ENCODE assay signal across 1 cellular context in the genomic region with DNA sequence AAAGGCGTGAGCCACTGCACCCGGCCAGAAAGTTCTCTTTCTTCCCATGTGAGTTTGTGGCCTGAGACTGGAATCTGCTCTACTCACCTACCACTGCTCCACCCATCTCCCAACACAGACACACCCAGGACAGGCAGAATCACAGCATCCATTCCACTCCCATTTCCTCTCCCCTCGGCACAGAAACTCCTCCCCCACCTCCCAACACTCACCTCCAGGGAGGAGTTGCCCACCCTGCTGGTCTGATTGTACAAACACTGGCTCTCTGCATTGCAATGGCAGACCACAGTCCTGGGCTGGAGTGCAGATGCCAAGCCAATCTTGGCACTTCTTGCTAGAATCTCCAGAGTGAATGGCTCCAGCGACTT.
TF ChIP-seq lines count a peak whose summit lies in the region.

No MANE protein-coding gene starts in this region.

TF ChIP-seq in HCT116, 20 proteins besides CTCF, POLR2A, EP300 and RAD21 (continued from another document):
- TF ChIP-seq, protein P1, sequence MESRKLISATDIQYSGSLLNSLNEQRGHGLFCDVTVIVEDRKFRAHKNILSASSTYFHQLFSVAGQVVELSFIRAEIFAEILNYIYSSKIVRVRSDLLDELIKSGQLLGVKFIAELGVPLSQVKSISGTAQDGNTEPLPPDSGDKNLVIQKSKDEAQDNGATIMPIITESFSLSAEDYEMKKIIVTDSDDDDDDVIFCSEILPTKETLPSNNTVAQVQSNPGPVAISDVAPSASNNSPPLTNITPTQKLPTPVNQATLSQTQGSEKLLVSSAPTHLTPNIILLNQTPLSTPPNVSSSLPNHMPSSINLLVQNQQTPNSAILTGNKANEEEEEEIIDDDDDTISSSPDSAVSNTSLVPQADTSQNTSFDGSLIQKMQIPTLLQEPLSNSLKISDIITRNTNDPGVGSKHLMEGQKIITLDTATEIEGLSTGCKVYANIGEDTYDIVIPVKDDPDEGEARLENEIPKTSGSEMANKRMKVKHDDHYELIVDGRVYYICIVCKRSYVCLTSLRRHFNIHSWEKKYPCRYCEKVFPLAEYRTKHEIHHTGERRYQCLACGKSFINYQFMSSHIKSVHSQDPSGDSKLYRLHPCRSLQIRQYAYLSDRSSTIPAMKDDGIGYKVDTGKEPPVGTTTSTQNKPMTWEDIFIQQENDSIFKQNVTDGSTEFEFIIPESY (IDR thresholded peaks at IDR 0.05; ENCODE audit: extremely low read depth, insufficient replicate concordance, low read length) = no peak
- no peak for TF ChIP-seq ZNF274 (IDR thresholded peaks at IDR 0.05; ENCODE audit: low read depth, low read length)
- TF ChIP-seq SIN3A (IDR thresholded peaks at IDR 0.05; ENCODE audit: low read depth) = no peak
- TF ChIP-seq, protein P2, sequence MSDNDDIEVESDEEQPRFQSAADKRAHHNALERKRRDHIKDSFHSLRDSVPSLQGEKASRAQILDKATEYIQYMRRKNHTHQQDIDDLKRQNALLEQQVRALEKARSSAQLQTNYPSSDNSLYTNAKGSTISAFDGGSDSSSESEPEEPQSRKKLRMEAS (IDR thresholded peaks at IDR 0.05) = no peak
- TF ChIP-seq FOSL1 (IDR thresholded peaks at IDR 0.05; ENCODE audit: low read depth) = no peak
